ENCODE assay signal across 26 cellular contexts in the genomic region with DNA sequence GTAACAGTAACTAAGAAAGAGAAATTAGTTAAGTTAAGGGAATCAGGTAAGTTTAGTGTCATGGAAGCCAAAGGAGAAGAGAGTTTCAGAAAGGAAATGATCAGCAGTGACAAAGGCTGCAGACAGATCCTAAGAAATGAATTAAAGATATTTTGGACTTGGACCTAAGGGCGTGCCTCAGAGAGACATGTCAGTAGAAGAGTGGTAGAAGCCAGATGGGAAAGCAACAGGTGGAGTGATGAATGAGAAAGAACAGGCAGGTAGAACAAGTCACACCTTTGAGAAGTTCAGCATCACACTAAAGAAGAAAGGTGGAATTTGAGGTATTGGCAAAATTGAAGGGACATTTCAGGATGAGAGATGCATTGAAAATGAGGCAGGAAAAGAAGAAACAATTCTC. TPM values are rescaled to one million over a fixed set of nuclear protein-coding genes. Genes with fewer than 3 reads are reported as not detected.
"Had no signal": no experiment of that assay in that cellular context is flagged by ENCODE, and none has a peak within 500 bp of the region (broad histone marks: within the 10 kb centered on the region; RNA-seq: fewer than 3 reads in every experiment).

No MANE protein-coding gene starts in this region.

- H3K36me3 Mint-ChIP-seq: IgD-negative memory B cell, T-cell had no signal

- H3K4me3 ChIP-seq: K562 had no signal

- ATAC-seq: K562, Panc1, T-cell had no signal

- H3K27ac Mint-ChIP-seq: IgD-negative memory B cell, T-cell had no signal

- H3K4me3 Mint-ChIP-seq: IgD-negative memory B cell, T-cell had no signal

- DNase-seq: Kasumi-1, MM.1S, NCI-H1092 treated with DMSO at 0.1 percent for 48 hours, NCI-H1436, NCI-H187, NCI-H2029, NCI-H2081 treated with DMSO at 0.1 percent for 48 hours, NCI-H2171, NCI-H226, NCI-H446, NCI-H510A, NCI-H524 treated with DMSO at 0.1 percent for 48 hours, NCI-H69, NCI-H774, SHP77, SK-N-SH, SW 1271, T-cell had no signal

- FAIRE-seq: K562 had no signal

- H3K27ac ChIP-seq: KMS-11, RWPE1 had no signal

- H3K9ac ChIP-seq: KMS-11, SK-N-SH had no signal

- H3K9me3 Mint-ChIP-seq: IgD-negative memory B cell, T-cell had no signal

- H3K4me2 ChIP-seq: KMS-11, SK-N-SH had no signal

- H3K9me3 ChIP-seq: SK-N-SH had no signal

RNA-seq across cellular contexts. Expression of a gene that starts 1.4 kb away (rescaled TPM):
- total RNA-seq: HT1080, SK-MEL-5 had no signal
- polyA plus RNA-seq: IgD-negative memory B cell, SK-N-SH had no signal

RNA-seq across cellular contexts. Expression of a gene that starts 14.0 kb away (rescaled TPM):
- total RNA-seq: HT1080, K562, M059J, SK-MEL-5 had no signal
- polyA plus RNA-seq: IgD-negative memory B cell, K562, SK-N-SH had no signal
